8 cellular contexts compared by ENCODE assay signal in the genomic region with DNA sequence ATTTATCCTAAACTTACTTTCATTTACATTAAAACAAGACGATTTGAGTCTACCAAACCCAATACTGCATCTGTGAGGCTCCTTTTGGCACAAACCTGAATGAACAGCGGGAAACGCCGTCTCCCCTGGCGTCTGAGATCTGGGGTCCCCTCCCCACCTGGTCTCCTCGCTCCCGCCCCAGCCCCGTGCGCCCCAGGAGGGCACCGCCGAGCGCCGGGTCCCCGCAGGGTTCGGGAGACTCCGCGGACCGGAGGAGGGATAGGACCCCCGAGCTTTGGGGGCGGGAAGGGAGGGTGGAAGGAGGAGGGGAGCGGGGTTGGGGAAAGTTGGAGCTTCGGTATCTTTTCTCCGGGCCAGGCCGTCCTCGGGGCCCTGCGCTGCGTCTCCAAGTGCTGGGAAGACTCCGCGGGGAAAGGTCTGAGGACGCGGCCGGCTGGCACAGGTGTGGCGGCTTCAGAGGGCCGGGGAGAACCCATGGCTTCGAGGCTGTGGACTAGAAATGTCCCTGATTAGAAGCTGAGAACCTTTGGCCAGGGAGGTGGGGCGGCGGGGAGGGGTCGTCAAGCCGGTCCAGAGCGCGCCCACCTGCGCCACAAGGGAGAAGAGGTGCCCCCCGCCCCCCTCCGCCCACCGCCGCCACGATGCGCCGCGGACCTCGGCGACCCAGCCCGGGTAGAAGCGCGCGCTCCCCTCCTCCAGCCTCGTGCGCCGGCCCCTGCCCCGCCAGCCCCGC. TPM values are rescaled to one million over a fixed set of nuclear protein-coding genes. Genes with fewer than 3 reads are reported as not detected.
A peak's percentile ranks its signal among the peaks of the same experiment; 100 is the strongest.
DNase-seq lines count a peak whose midpoint lies in the region; ATAC-seq, FAIRE-seq and TF ChIP-seq lines count a peak whose summit lies in the region.

No MANE protein-coding gene starts in this region.

- peaks cover 58% of the 10 kb centered on the region for H3K4me1 Mint-ChIP-seq in brain

- H3K9me3 Mint-ChIP-seq in brain, result peaks cover 0 to 4% (median 3%) of the 10 kb centered on the region in 5 experiments

- CTCF ChIA-PET in A549 (lab: Yijun Ruan, JAX), result no interaction called here

- H3K4me3 ChIP-seq in A549 (peak overlapping the region; percentile 37), mesodermal cell (ENCODE audit: extremely low read depth, insufficient read depth, low read length, poor library complexity, severe bottlenecking) (peak overlapping the region; percentile 39)

- H3K36me3 ChIP-seq in mesodermal cell (ENCODE audit: control insufficient read depth, insufficient read depth, low read length), result no peaks in the 10 kb centered on the region

- peak overlapping the region in 3 of 5 experiments; percentile 0 to 6 (median 5) for H3K27ac Mint-ChIP-seq in brain

- no peak for TF ChIP-seq EP300 in A549 (IDR thresholded peaks at IDR 0.05)

- TF ChIP-seq RAD21 in A549 (conservative IDR thresholded peaks at IDR 0.05 in 1 of 2, IDR thresholded peaks at IDR 0.05 in 1 of 2), result no peak

- peak overlapping the region; percentile 62 for H3K4me2 ChIP-seq in A549

- no peak for FAIRE-seq in A549 (lab: Jason Lieb, UNC)

- ATAC-seq in A549 (peak in 1 of 2 experiments; percentile 62; a peak in 3 of 6 replicates), HG02759 (IDR thresholded peaks at IDR 0.05; ENCODE audit: unreplicated experiment) (peak; percentile 22), HG03565 (IDR thresholded peaks at IDR 0.05; ENCODE audit: unreplicated experiment) (no peak)

- 40% methylated on average over 23 of the region's 61 CpGs for WGBS in A549 (ENCODE audit: missing lambda C conversion rate)
- 0 to 1% methylated on average over 16 to 17 of the region's 61 CpGs for WGBS in mesodermal cell (ENCODE audit: insufficient coverage in 2 of 2), 2 experiments

- H3K9me3 ChIP-seq in A549 (peaks cover 2% of the 10 kb centered on the region; the same call in 1 of the 3 replicates), mesodermal cell (ENCODE audit: control insufficient read depth, low read length) (no peaks in the 10 kb centered on the region)

- no peak for TF ChIP-seq CTCF in A549 (IDR thresholded peaks at IDR 0.05)
- no peak for TF ChIP-seq CTCF in brain (conservative IDR thresholded peaks at IDR 0.05)

- H3K27ac ChIP-seq in A549 (no peak overlapping the region), mesodermal cell (ENCODE audit: low read depth, low read length, severe bottlenecking) (no peak overlapping the region)

- H3K27me3 Mint-ChIP-seq in brain, result peaks cover 45% of the 10 kb centered on the region

- DNase-seq in A549 (ENCODE audit: low read depth in 1 of 2, low spot score in 1 of 2), result no peak
- DNase-seq in SHP77 (lab: John Stamatoyannopoulos, UW), result no peak
- DNase-seq in OCI-M1 (lab: John Stamatoyannopoulos, UW), result no peak
- DNase-seq in NCI-H446 treated with DMSO at 0.1 percent for 48 hours (lab: John Stamatoyannopoulos, UW), result no peak

- POLR2A ChIA-PET in A549 (lab: Yijun Ruan, JAX), result no interaction called here

- no peak for TF ChIP-seq POLR2A in A549 (IDR thresholded peaks at IDR 0.05; ENCODE audit: low read length)

- no peaks in the 10 kb centered on the region for H3K36me3 Mint-ChIP-seq in brain

- H3K4me3 Mint-ChIP-seq in brain, result peak overlapping the region; percentile 78 to 87 (median 80)

- H3K4me1 ChIP-seq in A549, result no peaks in the 10 kb centered on the region
- H3K4me1 ChIP-seq in mesodermal cell (ENCODE audit: control insufficient read depth, insufficient read depth, low read length, poor library complexity, severe bottlenecking), result no peaks in the 10 kb centered on the region

TF ChIP-seq in A549, 52 proteins besides CTCF, POLR2A, EP300 and RAD21:
- TF ChIP-seq, protein P1, sequence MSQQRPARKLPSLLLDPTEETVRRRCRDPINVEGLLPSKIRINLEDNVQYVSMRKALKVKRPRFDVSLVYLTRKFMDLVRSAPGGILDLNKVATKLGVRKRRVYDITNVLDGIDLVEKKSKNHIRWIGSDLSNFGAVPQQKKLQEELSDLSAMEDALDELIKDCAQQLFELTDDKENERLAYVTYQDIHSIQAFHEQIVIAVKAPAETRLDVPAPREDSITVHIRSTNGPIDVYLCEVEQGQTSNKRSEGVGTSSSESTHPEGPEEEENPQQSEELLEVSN (IDR thresholded peaks at IDR 0.05; ENCODE audit: borderline replicate concordance, low read depth), result no peak
- no peak for TF ChIP-seq TFCP2L1 (CRISPR knock-in tag; IDR thresholded peaks at IDR 0.05)
- TF ChIP-seq RCOR1 (IDR thresholded peaks at IDR 0.05; ENCODE audit: low read depth, low read length), result no peak
- TF ChIP-seq NPAS2 (CRISPR knock-in tag; IDR thresholded peaks at IDR 0.05; ENCODE audit: borderline replicate concordance), result no peak
- no peak for TF ChIP-seq NFE2L2 (conservative IDR thresholded peaks at IDR 0.05; ENCODE audit: low read length)
- no peak for TF ChIP-seq GATA3 (IDR thresholded peaks at IDR 0.05; ENCODE audit: borderline replicate concordance)
- no peak for TF ChIP-seq CEBPB (IDR thresholded peaks at IDR 0.05)
- TF ChIP-seq MYC (IDR thresholded peaks at IDR 0.05; ENCODE audit: borderline replicate concordance, low read length), result no peak
- no peak for TF ChIP-seq HEYL (CRISPR knock-in tag; IDR thresholded peaks at IDR 0.05)
- TF ChIP-seq JUNB (IDR thresholded peaks at IDR 0.05), result no peak
- TF ChIP-seq ZSCAN20 (CRISPR knock-in tag; IDR thresholded peaks at IDR 0.05), result no peak
- TF ChIP-seq KDM1A (IDR thresholded peaks at IDR 0.05; ENCODE audit: low read depth), result no peak
- TF ChIP-seq RNF2 (IDR thresholded peaks at IDR 0.05; ENCODE audit: borderline replicate concordance, low read depth), result no peak
- no peak for TF ChIP-seq PHF8 (IDR thresholded peaks at IDR 0.05; ENCODE audit: borderline replicate concordance, low read depth)
- no peak for TF ChIP-seq CBX8 (IDR thresholded peaks at IDR 0.05)
- TF ChIP-seq CHD4 (IDR thresholded peaks at IDR 0.05; ENCODE audit: borderline replicate concordance), result no peak
- no peak for TF ChIP-seq MAFK (IDR thresholded peaks at IDR 0.05; ENCODE audit: partially characterized antibody)
- no peak for TF ChIP-seq TP53 (CRISPR knock-in tag; IDR thresholded peaks at IDR 0.05)
TF ChIP-seq in A549: peak in this region for 0.

RNA-seq across cellular contexts. Expression of a gene that starts 0.6 kb away (rescaled TPM):
- polyA plus RNA-seq in A549 (2011; rRNA removed) (not detected in 2 replicates), A549 (2017; fragmentation: RNase III; extraction: RNeasy Plus Mini Kit Qiagen cat#74134 plus additional on column Dnase treatment) (not detected in 3 replicates), brain (ENCODE audit: insufficient read depth, low read depth, low replicate concordance) (1.9 TPM)
- not detected in 2 replicates for polyA plus RNA-seq in A549 (2012; cell fraction: cytosol; rRNA removed)
- polyA plus RNA-seq in A549 (2012; cell fraction: nucleus; rRNA removed), result not detected in 2 replicates
- polyA minus RNA-seq in A549 (2011; rRNA and poly(A)+ RNA removed), result not detected in 2 replicates
- polyA plus RNA-seq in mesodermal cell (2013, experiment 1 of 2), result not detected
- polyA plus RNA-seq in mesodermal cell (2013, experiment 2 of 2), result not detected
